In genomic region chr5:74640450-74641013, GRCh38 we compare ENCODE assay signal across 8 cellular contexts. TPM values are rescaled to one million over a fixed set of nuclear protein-coding genes. Genes with fewer than 3 reads are reported as not detected.
DNase-seq lines count a peak whose midpoint lies in the region; ATAC-seq and FAIRE-seq lines count a peak whose summit lies in the region.

A gene with protein sequence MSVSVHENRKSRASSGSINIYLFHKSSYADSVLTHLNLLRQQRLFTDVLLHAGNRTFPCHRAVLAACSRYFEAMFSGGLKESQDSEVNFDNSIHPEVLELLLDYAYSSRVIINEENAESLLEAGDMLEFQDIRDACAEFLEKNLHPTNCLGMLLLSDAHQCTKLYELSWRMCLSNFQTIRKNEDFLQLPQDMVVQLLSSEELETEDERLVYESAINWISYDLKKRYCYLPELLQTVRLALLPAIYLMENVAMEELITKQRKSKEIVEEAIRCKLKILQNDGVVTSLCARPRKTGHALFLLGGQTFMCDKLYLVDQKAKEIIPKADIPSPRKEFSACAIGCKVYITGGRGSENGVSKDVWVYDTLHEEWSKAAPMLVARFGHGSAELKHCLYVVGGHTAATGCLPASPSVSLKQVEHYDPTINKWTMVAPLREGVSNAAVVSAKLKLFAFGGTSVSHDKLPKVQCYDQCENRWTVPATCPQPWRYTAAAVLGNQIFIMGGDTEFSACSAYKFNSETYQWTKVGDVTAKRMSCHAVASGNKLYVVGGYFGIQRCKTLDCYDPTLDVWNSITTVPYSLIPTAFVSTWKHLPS (minus strand): TSS chr5:74640728. CDS start chr5:74636485, 4,243 bp downstream.

- H3K4me1 ChIP-seq in Karpas-422 (ENCODE audit: low read length) (peaks cover 20% of the 10 kb centered on the region), neuron (ENCODE audit: insufficient read depth, low read length) (peaks cover 40% of the 10 kb centered on the region), subcutaneous abdominal adipose tissue (ENCODE audit: control insufficient read depth in 5 of 5, insufficient read depth in 5 of 5, low read length in 5 of 5) (peaks cover 7 to 66% (median 56%) of the 10 kb centered on the region in 5 donors)

- H3K27me3 ChIP-seq in Karpas-422 (ENCODE audit: low read length) (no peaks in the 10 kb centered on the region), neuron (ENCODE audit: insufficient read depth, low read length) (no peaks in the 10 kb centered on the region), subcutaneous abdominal adipose tissue (ENCODE audit: control insufficient read depth in 5 of 5, insufficient read depth in 4 of 5, low read length in 5 of 5) (no peaks in the 10 kb centered on the region)

- H3K9ac ChIP-seq in Karpas-422 (ENCODE audit: low read length) (peak within 1 kb of the TSS; percentile 42), subcutaneous abdominal adipose tissue (ENCODE audit: low read length in 5 of 5) (peak within 1 kb of the TSS in 4 of 5 donors; percentile 60 to 74 (median 64))

- H2AFZ ChIP-seq in Karpas-422 (ENCODE audit: low read length) (no peak within 1 kb of the TSS), neuron (ENCODE audit: low read depth, low read length) (peak within 1 kb of the TSS; percentile 71)

- H3K9me2 ChIP-seq in Karpas-422 (replicated peaks; ENCODE audit: insufficient read depth, low read length), result no peaks in the 10 kb centered on the region

- peak within 1 kb of the TSS; percentile 60; the same call in 1 of the 2 replicates for H3K4me3 ChIP-seq in Karpas-422 (ENCODE audit: low read length)
- H3K4me3 ChIP-seq in neuron (ENCODE audit: low read length), result peak within 1 kb of the TSS; percentile 79
- peak within 1 kb of the TSS; percentile 86 to 93 (median 87) for H3K4me3 ChIP-seq in subcutaneous abdominal adipose tissue (ENCODE audit: low read depth in 1 of 5, low read length in 5 of 5)

- H4K20me1 ChIP-seq in Karpas-422 (ENCODE audit: insufficient read depth, low read depth, low read length), result no peaks in the 10 kb centered on the region

- H3K27ac ChIP-seq in Karpas-422 (ENCODE audit: low read length) (no peak within 1 kb of the TSS), subcutaneous abdominal adipose tissue (ENCODE audit: low read depth, low read length) (peak within 1 kb of the TSS; percentile 78)

- H3K4me2 ChIP-seq in Karpas-422 (ENCODE audit: low read depth, low read length, poor library complexity, severe bottlenecking), result peak within 1 kb of the TSS; percentile 78

- H3K79me2 ChIP-seq in Karpas-422 (ENCODE audit: low read length), result no peaks in the 10 kb centered on the region

- FAIRE-seq in frontal cortex (lab: Jason Lieb, UNC), result no peak

- DNase-seq in EL (peak; percentile 90), Karpas-422 (peak; percentile 81), SHP77 treated with DMSO at 0.1 percent for 48 hours (lab: John Stamatoyannopoulos, UW) (peak; percentile 71), frontal cortex (ENCODE audit: low spot score in 2 of 2) (peak; percentile 49 to 52)
- peak; percentile 35 to 74 (median 46) for DNase-seq in activated naive CD4-positive, alpha-beta T cell (lab: John Stamatoyannopoulos, UW)

- H3K36me3 ChIP-seq in Karpas-422 (ENCODE audit: insufficient read depth, low read length), result no peaks in the 10 kb centered on the region
- peaks cover 13% of the 10 kb centered on the region for H3K36me3 ChIP-seq in neuron (ENCODE audit: insufficient read depth, low read length)
- H3K36me3 ChIP-seq in subcutaneous abdominal adipose tissue (ENCODE audit: control insufficient read depth in 5 of 5, insufficient read depth in 5 of 5, low read length in 5 of 5), result peaks cover 0 to 7% (median 5%) of the 10 kb centered on the region in 5 donors

- no peaks in the 10 kb centered on the region for H3K9me3 ChIP-seq in Karpas-422 (ENCODE audit: low read length)
- no peaks in the 10 kb centered on the region for H3K9me3 ChIP-seq in neuron (ENCODE audit: low read length)
- H3K9me3 ChIP-seq in subcutaneous abdominal adipose tissue (ENCODE audit: control insufficient read depth in 5 of 5, low read length in 5 of 5), result no peaks in the 10 kb centered on the region

- peak; percentile 53 for ATAC-seq in GM21786 (IDR thresholded peaks at IDR 0.05; ENCODE audit: unreplicated experiment)

RNA-seq across cellular contexts. Expression of the gene that starts here (rescaled TPM):
- total RNA-seq in Karpas-422 (2014; rRNA removed; shearing (Covaris generic); ENCODE audit: low replicate concordance), result 0.15 and 0.25 TPM in 2 replicates
- total RNA-seq in frontal cortex, result 1,653 TPM

Comparison
In these comparisons a context has a peak if more than half of its experiments do, and no peak if none do; other contexts are left out.
1. RNA of the gene that starts here (total RNA-seq): 1,653 TPM in frontal cortex (single experiment); 0.15 to 0.25 TPM in Karpas-422; every median in the first group is over 1,000 times any median in the second.
2. Peak in DNase-seq, H3K4me3 ChIP-seq, H3K9ac ChIP-seq and H3K4me2 ChIP-seq in Karpas-422; RNA of the gene not detected or under 1 TPM.
3. Peak in every context shown above with its lines, with median percentiles within 50 percentile points of each other: DNase-seq and H3K4me3 ChIP-seq.